Comparison of ENCODE assay signal across 8 cellular contexts in genomic region chr1:212557739-212558664, GRCh38. TPM values are rescaled to one million over a fixed set of nuclear protein-coding genes. Genes with fewer than 3 reads are reported as not detected.
DNase-seq lines count a peak whose midpoint lies in the region; ATAC-seq, FAIRE-seq and TF ChIP-seq lines count a peak whose summit lies in the region.

No MANE protein-coding gene starts in this region.

- H3K27me3 Mint-ChIP-seq in HFFc6 (ENCODE audit: insufficient read depth), result peaks cover 3% of the 10 kb centered on the region

- H3K4me3 ChIP-seq in colonic mucosa (peak overlapping the region; percentile 61), HepG2 (replicated peaks in 1 of 3; ENCODE audit: insufficient read depth in 1 of 3, low read depth in 2 of 3, low read length in 3 of 3) (peak overlapping the region; percentile 45 to 72 (median 62); a peak in 5 of 6 replicates), suprapubic skin (peak overlapping the region; percentile 82)

- intact Hi-C loops in colonic mucosa (cut with DNase I) (loop anchor here (5.0 to 10.0 kb wide), 2 partner anchors 49 to 73 kb away; partner anchors contain the start of gene ATF3), HepG2 (cut with micrococcal nuclease; ENCODE audit: unreplicated experiment) (no loop called here)

- H3K27ac Mint-ChIP-seq in HFFc6, result peak overlapping the region; percentile 52

- H3K27me3 ChIP-seq in colonic mucosa, result no peaks in the 10 kb centered on the region
- H3K27me3 ChIP-seq in HepG2 (ENCODE audit: control insufficient read depth in 1 of 2, insufficient read depth in 2 of 2, low read length in 2 of 2), result peaks cover 6 to 10% of the 10 kb centered on the region in 2 experiments; a peak in 3 of 5 replicates
- H3K27me3 ChIP-seq in suprapubic skin, result no peaks in the 10 kb centered on the region

- H3K4me1 ChIP-seq in colonic mucosa (no peaks in the 10 kb centered on the region), HepG2 (ENCODE audit: insufficient read depth, low read length) (peaks cover 10% of the 10 kb centered on the region), suprapubic skin (peaks cover 17% of the 10 kb centered on the region)

- no peak for DNase-seq in HFFc6
- DNase-seq in NOMO-1 treated with DMSO at 0.1 percent for 48 hours (lab: John Stamatoyannopoulos, UW; ENCODE audit: unreplicated experiment), result peak; percentile 19
- peak; percentile 74 for DNase-seq in colonic mucosa
- no peak for DNase-seq in HepG2 (ENCODE audit: low spot score)
- peak in 1 of 2 donors; percentile 88 for DNase-seq in suprapubic skin (ENCODE audit: low spot score in 2 of 2)
- DNase-seq in DMS153 (lab: John Stamatoyannopoulos, UW), result no peak
- no peak for DNase-seq in HPDE6-E6E7 (ENCODE audit: extremely low spot score)

- TF ChIP-seq EP300 in HepG2 (IDR thresholded peaks at IDR 0.05; ENCODE audit: low read depth in 2 of 2, low read length in 2 of 2) (no peak), HepG2 (CRISPR knock-in tag; IDR thresholded peaks at IDR 0.05; ENCODE audit: borderline replicate concordance) (no peak), suprapubic skin (IDR thresholded peaks at IDR 0.05) (no peak)

- peak overlapping the region; percentile 70 for H3K4me3 Mint-ChIP-seq in HFFc6

- no peaks in the 10 kb centered on the region for H3K79me2 ChIP-seq in HepG2 (ENCODE audit: insufficient read depth, low read length)

- H2AFZ ChIP-seq in HepG2 (ENCODE audit: low read length), result no peak overlapping the region

- no peak for TF ChIP-seq RAD21 in HepG2 (CRISPR knock-in tag; IDR thresholded peaks at IDR 0.05)

- ATAC-seq in GM18505 (IDR thresholded peaks at IDR 0.05; ENCODE audit: unreplicated experiment) (peak; percentile 35), HepG2 (peak; percentile 54)

- POLR2A ChIA-PET in HepG2 (lab: Yijun Ruan, JAX), result interaction anchor here (1.2 to 2.6 kb wide), 2 partner anchors 50 to 81 kb away, joined by 4 to 20 read pairs; partner anchors contain the start of gene ATF3

- H3K9me3 ChIP-seq in colonic mucosa (no peaks in the 10 kb centered on the region), HepG2 (ENCODE audit: low read length) (no peaks in the 10 kb centered on the region), suprapubic skin (no peaks in the 10 kb centered on the region)

- CTCF ChIA-PET in HepG2 (lab: Yijun Ruan, JAX; ENCODE audit: low intra/inter-chr PET ratio, low total read pairs), result no interaction called here

- H3K36me3 ChIP-seq in colonic mucosa (no peaks in the 10 kb centered on the region), HepG2 (replicated peaks in 1 of 2; ENCODE audit: control insufficient read depth in 1 of 2, insufficient read depth in 2 of 2, low read length in 2 of 2) (no peaks in the 10 kb centered on the region), suprapubic skin (no peaks in the 10 kb centered on the region)

- TF ChIP-seq POLR2A in GM18505 (IDR thresholded peaks at IDR 0.05; ENCODE audit: borderline replicate concordance, extremely low read depth, insufficient read depth, insufficient read length) (no peak), HepG2 (IDR thresholded peaks at IDR 0.05; ENCODE audit: insufficient read depth in 1 of 2, low read depth in 2 of 2, low read length in 2 of 2) (no peak), suprapubic skin (IDR thresholded peaks at IDR 0.05) (peak in 1 of 2 donors; percentile 16)

- BruUV-seq in HepG2 (replicated peaks; lab: Mats Ljungman, UMichigan), result TSS peak; percentile 53

- peaks cover 1% of the 10 kb centered on the region; the same call in 1 of the 2 replicates for H3K9me3 Mint-ChIP-seq in HFFc6

- in situ Hi-C loops in HepG2 (cut with HindIII; ENCODE audit: extremely low pct_ligation_motif_present, low pct_unique_long_range_greater_than_20kb), result no loop called here

- no peaks in the 10 kb centered on the region for H3K36me3 Mint-ChIP-seq in HFFc6 (ENCODE audit: low read depth)

- FAIRE-seq in HepG2 (lab: Jason Lieb, UNC), result no peak

- H3K27ac ChIP-seq in colonic mucosa (peak overlapping the region; percentile 82), HepG2 (ENCODE audit: extremely low read length, insufficient read depth, low read length) (no peak overlapping the region), suprapubic skin (peak overlapping the region; percentile 97)

- H4K20me1 ChIP-seq in HepG2 (ENCODE audit: insufficient read depth, low read length), result no peaks in the 10 kb centered on the region

- H3K4me2 ChIP-seq in HepG2 (ENCODE audit: low read depth, low read length), result peak overlapping the region; percentile 79

- 56% methylated on average over 24 of the region's 45 CpGs for WGBS in HepG2 (ENCODE audit: low lambda C conversion rate)
- 26% methylated on average over 16 of the region's 45 CpGs for WGBS in suprapubic skin

- H3K4me1 Mint-ChIP-seq in HFFc6 (ENCODE audit: low read depth), result peaks cover 32% of the 10 kb centered on the region

- H3K9ac ChIP-seq in colonic mucosa (ENCODE audit: low read depth in 2 of 2, low read length in 2 of 2) (peak overlapping the region; percentile 86 to 90), HepG2 (ENCODE audit: insufficient read depth, low read depth, low read length) (peak overlapping the region; percentile 59; the same call in 1 of the 2 replicates)

- TF ChIP-seq CTCF in HFFc6 (IDR thresholded peaks at IDR 0.05), result no peak
- TF ChIP-seq CTCF in colonic mucosa (IDR thresholded peaks at IDR 0.05), result no peak
- no peak for TF ChIP-seq CTCF in HepG2 (CRISPR knock-in tag; IDR thresholded peaks at IDR 0.05)
- no peak for TF ChIP-seq CTCF in suprapubic skin (IDR thresholded peaks at IDR 0.05)

TF ChIP-seq in HepG2, 621 proteins besides CTCF, POLR2A, EP300 and RAD21:
- TF ChIP-seq MAFK (conservative IDR thresholded peaks at IDR 0.05 in 1 of 2, IDR thresholded peaks at IDR 0.05 in 1 of 2; ENCODE audit: low read length in 2 of 2) (peak; percentile 60 to 76), ZNF550 (CRISPR knock-in tag; IDR thresholded peaks at IDR 0.05; ENCODE audit: borderline replicate concordance) (0 out of 2 replicates have a peak, but pooled peaks have one; percentile 24), CHCHD3 (CRISPR knock-in tag; IDR thresholded peaks at IDR 0.05) (0 out of 2 replicates have a peak, but pooled peaks have one; percentile 5), HDAC2 (CRISPR knock-in tag; IDR thresholded peaks at IDR 0.05) (no peak), MAFF (IDR thresholded peaks at IDR 0.05; ENCODE audit: low read depth, low read length) (peak; percentile 41; the same call in 1 of the 2 replicates), ZNF891 (CRISPR knock-in tag; IDR thresholded peaks at IDR 0.05) (0 out of 2 replicates have a peak, but pooled peaks have one; percentile 24), BCL6 (CRISPR knock-in tag; IDR thresholded peaks at IDR 0.05) (0 out of 2 replicates have a peak, but pooled peaks have one; percentile 16), HNRNPLL (IDR thresholded peaks at IDR 0.05; ENCODE audit: low read depth, low read length, poor library complexity, severe bottlenecking) (peak; percentile 21), ZNF75D (CRISPR knock-in tag; IDR thresholded peaks at IDR 0.05; ENCODE audit: borderline replicate concordance) (no peak)
- TF ChIP-seq, protein P1, sequence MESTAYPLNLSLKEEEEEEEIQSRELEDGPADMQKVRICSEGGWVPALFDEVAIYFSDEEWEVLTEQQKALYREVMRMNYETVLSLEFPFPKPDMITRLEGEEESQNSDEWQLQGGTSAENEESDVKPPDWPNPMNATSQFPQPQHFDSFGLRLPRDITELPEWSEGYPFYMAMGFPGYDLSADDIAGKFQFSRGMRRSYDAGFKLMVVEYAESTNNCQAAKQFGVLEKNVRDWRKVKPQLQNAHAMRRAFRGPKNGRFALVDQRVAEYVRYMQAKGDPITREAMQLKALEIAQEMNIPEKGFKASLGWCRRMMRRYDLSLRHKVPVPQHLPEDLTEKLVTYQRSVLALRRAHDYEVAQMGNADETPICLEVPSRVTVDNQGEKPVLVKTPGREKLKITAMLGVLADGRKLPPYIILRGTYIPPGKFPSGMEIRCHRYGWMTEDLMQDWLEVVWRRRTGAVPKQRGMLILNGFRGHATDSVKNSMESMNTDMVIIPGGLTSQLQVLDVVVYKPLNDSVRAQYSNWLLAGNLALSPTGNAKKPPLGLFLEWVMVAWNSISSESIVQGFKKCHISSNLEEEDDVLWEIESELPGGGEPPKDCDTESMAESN (CRISPR knock-in tag; conservative IDR thresholded peaks at IDR 0.05), result peak; percentile 20; the same call in 1 of the 2 replicates

RNA-seq across cellular contexts. Expression of gene ATF3, which starts 50.6 kb away (rescaled TPM):
- 1 to 10 TPM; 1.9 to 5.5 (median 4.8) TPM for total RNA-seq in HFFc6 (2021; fragmentation: NEBNext Ultra II Directional; extraction: Animal tissue kit (Norgen Biotek cat#: 25700))
- total RNA-seq in colonic mucosa (10 to 100 TPM; 17.7 to 34.0 TPM), HepG2 (2016; rRNA removed; fragmentation: Illumina TruSeq; extraction: Trizol) (3.6 and 5.0 TPM in 2 replicates), suprapubic skin (100 to 1,000 TPM in 2 of 4 donors, 10 to 100 TPM in 2; 43.9 to 151 (median 84.1) TPM)
- 1.9 and 2.6 TPM in 2 replicates for total RNA-seq in HepG2 (2016; cell fraction: cytosol; rRNA removed; fragmentation: Illumina TruSeq; extraction: Trizol; ENCODE audit: low read depth)
- total RNA-seq in HepG2 (2016; cell fraction: insoluble cytoplasmic fraction; rRNA removed; fragmentation: Illumina TruSeq; extraction: Trizol), result 3.0 and 5.9 TPM in 2 replicates
- total RNA-seq in HepG2 (2016; cell fraction: membrane; rRNA removed; fragmentation: Illumina TruSeq; extraction: Trizol), result 3.1 and 3.3 TPM in 2 replicates
- total RNA-seq in HepG2 (2016; cell fraction: nucleus; rRNA removed; fragmentation: Illumina TruSeq; extraction: Trizol), result 8.8 and 10.0 TPM in 2 replicates
- polyA plus RNA-seq in HepG2 (2011; rRNA removed), result 13.0 and 16.4 TPM in 2 replicates
- polyA plus RNA-seq in HepG2 (2011; cell fraction: cytosol; rRNA removed), result 8.2 and 12.1 TPM in 2 replicates
- 25.9 and 26.8 TPM in 2 replicates for polyA plus RNA-seq in HepG2 (2011; cell fraction: nucleus; rRNA removed)
- polyA plus RNA-seq in HepG2 (2012), result 11.7 and 51.2 TPM in 2 replicates
- 1.0 and 1.1 TPM in 2 replicates for polyA plus RNA-seq in HepG2 (2016; cell fraction: cytosol; fragmentation: Illumina TruSeq; extraction: Trizol; ENCODE audit: low read depth)
- 4.8 and 6.8 TPM in 2 replicates for polyA plus RNA-seq in HepG2 (2016; cell fraction: insoluble cytoplasmic fraction; fragmentation: Illumina TruSeq; extraction: Trizol; ENCODE audit: low read depth)
- polyA plus RNA-seq in HepG2 (2016; cell fraction: membrane; fragmentation: Illumina TruSeq; extraction: Trizol; ENCODE audit: low read depth), result 1.8 and 2.5 TPM in 2 replicates
- 13.0 and 17.6 TPM in 2 replicates for polyA plus RNA-seq in HepG2 (2016; cell fraction: nucleus; fragmentation: Illumina TruSeq; extraction: Trizol; ENCODE audit: insufficient read depth, low read depth)
- 17.2 and 17.6 TPM in 2 replicates for polyA minus RNA-seq in HepG2 (2011; rRNA and poly(A)+ RNA removed; ENCODE audit: low replicate concordance)
- polyA minus RNA-seq in HepG2 (2011; cell fraction: cytosol; rRNA and poly(A)+ RNA removed), result 5.8 and 9.3 TPM in 2 replicates
- 30.1 and 52.5 TPM in 2 replicates for polyA minus RNA-seq in HepG2 (2011; cell fraction: nucleus; rRNA and poly(A)+ RNA removed)

Comparison
In these comparisons a context has a peak if more than half of its experiments do, and no peak if none do; other contexts are left out.
1. DNase-seq: peak in NOMO-1 treated with DMSO at 0.1 percent for 48 hours (single experiment) and colonic mucosa (single experiment); none in HFFc6 (single experiment), HepG2 (single experiment), DMS153 (single experiment) and HPDE6-E6E7 (single experiment).
2. Peak in every context shown above with its lines, with median percentiles within 50 percentile points of each other: H3K4me3 ChIP-seq.